8 cellular contexts compared by ENCODE assay signal in the genomic region with DNA sequence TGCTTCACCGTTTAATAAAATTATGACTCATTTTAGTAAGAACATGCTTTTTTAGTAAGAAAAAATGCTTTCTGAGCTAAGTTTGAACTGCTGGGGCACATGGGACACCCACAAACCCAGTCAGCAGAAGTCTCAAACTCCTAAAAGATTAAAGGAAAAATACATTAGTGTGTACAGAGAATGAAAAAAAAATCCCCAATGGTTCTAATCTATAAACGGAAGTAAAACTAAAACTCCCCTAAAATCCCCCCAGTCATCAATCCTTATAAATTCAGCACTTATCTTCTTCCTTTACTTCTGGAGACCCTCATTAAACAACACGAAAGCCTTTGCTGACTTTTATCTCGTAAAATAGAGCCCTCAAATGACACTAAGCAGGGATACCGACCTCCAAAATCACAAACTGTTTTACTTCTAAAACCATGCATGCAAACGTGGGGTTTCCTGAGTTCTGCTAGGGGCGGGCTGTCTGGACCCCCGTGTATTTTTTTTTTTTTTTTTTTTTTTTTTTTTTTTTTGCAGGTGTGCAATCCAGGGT. TPM values are rescaled to one million over a fixed set of nuclear protein-coding genes. Genes with fewer than 3 reads are reported as not detected.
DNase-seq lines count a peak whose midpoint lies in the region; ATAC-seq, FAIRE-seq and TF ChIP-seq lines count a peak whose summit lies in the region.

No MANE protein-coding gene starts in this region.

- TF ChIP-seq CTCF in Panc1 (IDR thresholded peaks at IDR 0.05) (no peak), endothelial cell of umbilical vein (IDR thresholded peaks at IDR 0.05; ENCODE audit: extremely low read depth in 1 of 2, insufficient read depth in 1 of 2, low read depth in 1 of 2, low read length in 2 of 2) (no peak), smooth muscle cell (IDR thresholded peaks at IDR 0.05; ENCODE audit: borderline replicate concordance, insufficient read depth, poor library complexity, severe bottlenecking) (no peak)

- DNase-seq in SIG-M5 treated with dmso at 0.1 percent for 504 hours (lab: John Stamatoyannopoulos, UW; ENCODE audit: unreplicated experiment) (peak; percentile 74), SIG-M5 (lab: John Stamatoyannopoulos, UW) (no peak), Panc1 (ENCODE audit: low read depth, low spot score) (no peak), endothelial cell of umbilical vein (ENCODE audit: low read depth, low spot score) (no peak), smooth muscle cell (lab: John Stamatoyannopoulos, UW; ENCODE audit: unreplicated experiment) (no peak), AML-193 (lab: John Stamatoyannopoulos, UW) (no peak), SHP77 (lab: John Stamatoyannopoulos, UW) (no peak)
- DNase-seq in activated CD8-positive, alpha-beta memory T cell treated with anti-CD3 and anti-CD28 coated beads, Interleukin-2, amount 50 U/mL, for 48 hours = no peak

- H3K9me3 ChIP-seq in Panc1 (ENCODE audit: control insufficient read depth, insufficient read depth, low read depth, low read length) (no peaks in the 10 kb centered on the region), endothelial cell of umbilical vein (replicated peaks; ENCODE audit: control insufficient read depth, insufficient read depth, low read length) (no peaks in the 10 kb centered on the region), smooth muscle cell (replicated peaks; ENCODE audit: low read depth) (no peaks in the 10 kb centered on the region)

- H3F3A ChIP-seq in smooth muscle cell (ENCODE audit: low read depth) = no peaks in the 10 kb centered on the region

- H3K4me3 ChIP-seq in Panc1 (ENCODE audit: low read depth in 2 of 2, low read length in 2 of 2) (peak overlapping the region; percentile 67 to 78; a peak in 3 of 4 replicates), endothelial cell of umbilical vein (replicated peaks in 1 of 3; ENCODE audit: insufficient read depth in 1 of 3, low read depth in 1 of 3, low read length in 3 of 3) (no peak overlapping the region), smooth muscle cell (peak overlapping the region; percentile 66)

- in situ Hi-C loops in Panc1 (cut with HindIII; ENCODE audit: low pct_unique_long_range_greater_than_20kb, low sequenced_read_pairs) = no loop called here

- H3K27ac ChIP-seq in Panc1 (ENCODE audit: low read length) = no peak overlapping the region
- H3K27ac ChIP-seq in endothelial cell of umbilical vein (ENCODE audit: insufficient read depth, low read depth, low read length) = no peak overlapping the region
- H3K27ac ChIP-seq in smooth muscle cell (ENCODE audit: low read depth) = no peak overlapping the region

- peaks cover 29% of the 10 kb centered on the region for H3K27me3 ChIP-seq in Panc1 (ENCODE audit: control insufficient read depth, insufficient read depth, low read length)
- H3K27me3 ChIP-seq in endothelial cell of umbilical vein (ENCODE audit: control insufficient read depth in 2 of 2, insufficient read depth in 2 of 2, low read length in 2 of 2) = peaks cover 25 to 32% of the 10 kb centered on the region in 2 experiments
- peaks cover 70% of the 10 kb centered on the region for H3K27me3 ChIP-seq in smooth muscle cell (ENCODE audit: low read depth)

- H3K4me1 ChIP-seq in Panc1 (ENCODE audit: control insufficient read depth, insufficient read depth, low read length) (peaks cover 3% of the 10 kb centered on the region), endothelial cell of umbilical vein (ENCODE audit: control insufficient read depth, extremely low read depth, insufficient read depth, low read length) (peaks cover 27% of the 10 kb centered on the region), smooth muscle cell (ENCODE audit: low read depth) (peaks cover 5% of the 10 kb centered on the region)

- BruUV-seq in Panc1 (replicated peaks; lab: Mats Ljungman, UMichigan) = no TSS peak
- no TSS peak for BruUV-seq in endothelial cell of umbilical vein (replicated peaks; lab: Mats Ljungman, UMichigan)

- no peak for TF ChIP-seq POLR2A in endothelial cell of umbilical vein (IDR thresholded peaks at IDR 0.05; ENCODE audit: low read depth, low read length)

- no peak overlapping the region for H2AFZ ChIP-seq in endothelial cell of umbilical vein (ENCODE audit: low read depth, low read length)
- H2AFZ ChIP-seq in smooth muscle cell (ENCODE audit: low read depth) = peak overlapping the region; percentile 64

- H3K9ac ChIP-seq in endothelial cell of umbilical vein (replicated peaks; ENCODE audit: extremely low read depth, insufficient read depth, low read length) (no peak overlapping the region), smooth muscle cell (ENCODE audit: low read depth) (no peak overlapping the region)

- WGBS in smooth muscle cell (ENCODE audit: low lambda C conversion rate) = 16% methylated on average over 8 of the region's 8 CpGs

- POLR2A ChIA-PET in Panc1 (lab: Charles Lee) = no interaction called here
- POLR2A ChIA-PET in endothelial cell of umbilical vein (lab: Charles Lee) = no interaction called here

- dilution Hi-C loops in endothelial cell of umbilical vein (cut with MboI; ENCODE audit: extremely low pct_ligation_motif_present, low sequenced_read_pairs) = no loop called here

- no peaks in the 10 kb centered on the region for H4K20me1 ChIP-seq in endothelial cell of umbilical vein (replicated peaks; ENCODE audit: control insufficient read depth, extremely low read depth, insufficient read depth, low read length)
- H4K20me1 ChIP-seq in smooth muscle cell (ENCODE audit: low read depth) = no peaks in the 10 kb centered on the region

- ATAC-seq in Panc1 = no peak

- peak; percentile 31 for FAIRE-seq in endothelial cell of umbilical vein (lab: Jason Lieb, UNC)

- no peak overlapping the region for H3K4me2 ChIP-seq in endothelial cell of umbilical vein (ENCODE audit: insufficient read depth, low read length)
- H3K4me2 ChIP-seq in smooth muscle cell = peak overlapping the region; percentile 97

- H3K36me3 ChIP-seq in Panc1 (ENCODE audit: control insufficient read depth, insufficient read depth, low read length) (no peaks in the 10 kb centered on the region; the same call in 1 of the 2 replicates), endothelial cell of umbilical vein (ENCODE audit: control insufficient read depth in 2 of 2, extremely low read depth in 1 of 2, insufficient read depth in 2 of 2, low read length in 2 of 2) (no peaks in the 10 kb centered on the region), smooth muscle cell (ENCODE audit: low read depth) (no peaks in the 10 kb centered on the region)

- CTCF ChIA-PET in Panc1 (lab: Charles Lee) (no interaction called here), endothelial cell of umbilical vein (lab: Charles Lee) (interaction anchor here (1.9 kb wide), 1 partner anchor 17 kb away, joined by 9 read pairs; no protein-coding TSS in a partner anchor)

- intact Hi-C loops in Panc1 (cut with micrococcal nuclease; ENCODE audit: unreplicated experiment) (loop anchor here (10.0 kb wide), 1 partner anchor 125 kb away; a partner anchor contains a TSS), endothelial cell of umbilical vein (cut with micrococcal nuclease) (loop anchor here (5.0 kb wide), 1 partner anchor 113 kb away; no protein-coding TSS in a partner anchor)

- H3K9me1 ChIP-seq in endothelial cell of umbilical vein (replicated peaks; ENCODE audit: control insufficient read depth, extremely low read depth, insufficient read depth, low read length) = no peaks in the 10 kb centered on the region

- no peaks in the 10 kb centered on the region for H3K79me2 ChIP-seq in endothelial cell of umbilical vein (ENCODE audit: control insufficient read depth, insufficient read depth, low read length)
- H3K79me2 ChIP-seq in smooth muscle cell (ENCODE audit: low read depth) = no peaks in the 10 kb centered on the region

TF ChIP-seq in endothelial cell of umbilical vein, 7 proteins besides CTCF, POLR2A, EP300 and RAD21:
- no peak for TF ChIP-seq GATA2 (IDR thresholded peaks at IDR 0.05; ENCODE audit: insufficient read depth, insufficient read length, low read depth, low read length)
- TF ChIP-seq EZH2 (IDR thresholded peaks at IDR 0.05; ENCODE audit: borderline replicate concordance, low read depth, low read length, severe bottlenecking) = peak; percentile 18

RNA-seq across cellular contexts. Expression of a gene that starts 1.1 kb away (rescaled TPM):
- total RNA-seq in Panc1 (2021; ENCODE audit: unreplicated experiment) (1.3 TPM), endothelial cell of umbilical vein (0.53 and 0.58 TPM in 2 replicates), smooth muscle cell (1.2 TPM in 1 of 2 replicates, not detected in the other)
- 0.15 TPM for polyA plus RNA-seq in Panc1 (2012; ENCODE audit: insufficient read length)
- polyA plus RNA-seq in endothelial cell of umbilical vein (0.10 and 0.14 TPM in 2 replicates), smooth muscle cell (0.06 and 0.25 TPM in 2 replicates)
- 0.04 and 0.19 TPM in 2 replicates for polyA plus RNA-seq in endothelial cell of umbilical vein (2011; cell fraction: cytosol; rRNA removed)
- 0.25 and 0.29 TPM in 2 replicates for polyA plus RNA-seq in endothelial cell of umbilical vein (2011; cell fraction: nucleus; rRNA removed)
- 0.20 TPM in 1 of 2 replicates, not detected in the other for polyA plus RNA-seq in endothelial cell of umbilical vein (2012)
- polyA minus RNA-seq in endothelial cell of umbilical vein = 1.2 and 2.2 TPM in 2 replicates
- 1.7 TPM for polyA minus RNA-seq in endothelial cell of umbilical vein (2011; cell fraction: cytosol; rRNA and poly(A)+ RNA removed)
- 0.19 and 0.38 TPM in 2 replicates for polyA minus RNA-seq in endothelial cell of umbilical vein (2011; cell fraction: nucleus; rRNA and poly(A)+ RNA removed)

Comparison
In these comparisons a context has a peak if more than half of its experiments do, and no peak if none do; other contexts are left out.
1. H3K4me3 ChIP-seq: peak in Panc1 (2 of 2) and smooth muscle cell (single experiment); none in endothelial cell of umbilical vein (0 of 3).